In the genomic region with DNA sequence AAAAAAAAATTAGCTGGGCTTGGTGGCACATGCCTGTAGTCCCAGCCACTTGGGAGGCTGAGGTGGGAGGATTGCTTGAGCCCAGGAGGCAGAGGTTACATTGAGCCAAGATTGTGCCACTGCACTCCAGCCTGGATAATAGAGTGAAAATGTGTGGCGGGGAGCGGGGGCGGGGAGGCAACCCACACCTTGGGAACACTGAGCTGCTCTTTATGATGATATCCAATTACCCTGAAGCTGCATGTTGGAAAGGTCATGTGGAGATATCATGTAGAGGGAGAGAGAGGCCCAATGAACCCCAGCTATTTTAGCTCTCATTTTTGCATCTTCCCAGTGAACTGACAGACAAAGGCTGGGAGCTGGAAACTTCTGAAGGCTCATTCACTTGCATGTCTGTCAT, we compare ENCODE assay signal across 38 cellular contexts. TPM values are rescaled to one million over a fixed set of nuclear protein-coding genes. Genes with fewer than 3 reads are reported as not detected.
"Had no signal": no experiment of that assay in that cellular context is flagged by ENCODE, and none has a peak within 500 bp of the region (broad histone marks: within the 10 kb centered on the region; RNA-seq: fewer than 3 reads in every experiment).

No MANE protein-coding gene starts in this region.

- H3K9me3 ChIP-seq: adrenal gland, body of pancreas, colonic mucosa, esophagus squamous epithelium had no signal

- H3K36me3 Mint-ChIP-seq: activated CD4-positive, alpha-beta memory T cell treated with anti-CD3 and anti-CD28 coated beads for 36 hours; activated naive CD8-positive, alpha-beta T cell treated with anti-CD3 and anti-CD28 coated beads for 36 hours had no signal

- DNase-seq: activated CD4-positive, alpha-beta memory T cell treated with anti-CD3 and anti-CD28 coated beads for 36 hours; activated CD4-positive, alpha-beta T cell treated with anti-CD3 and anti-CD28 coated beads for 36 hours; activated CD4-positive, alpha-beta T cell treated with anti-CD3 and anti-CD28 coated beads, Interleukin-2, amount 10 ng/mL, durations not matched to agents 24 days and 14 days; activated CD4-positive, CD25-positive, alpha-beta regulatory T cell; activated CD4-positive, CD25-positive, alpha-beta regulatory T cell treated with anti-CD3 and anti-CD28 coated beads, Interleukin-2, amount 50 U/mL, for 72 hours; activated CD8-positive, alpha-beta T cell treated with anti-CD3 and anti-CD28 coated beads, Interleukin-2, amount 10 ng/mL, durations not matched to agents 7 days and 5 days; activated effector memory CD4-positive, alpha-beta T cell treated with anti-CD3 and anti-CD28 coated beads, Interleukin-2, amount 50 U/mL, for 16 hours; activated naive CD4-positive, alpha-beta T cell treated with anti-CD3 and anti-CD28 coated beads for 36 hours; activated naive CD8-positive, alpha-beta T cell treated with anti-CD3 and anti-CD28 coated beads for 36 hours; activated naive CD8-positive, alpha-beta T cell treated with anti-CD3 and anti-CD28 coated beads, Interleukin-2, amount 50 U/mL, for 24 hours; activated T-cell treated with anti-CD3 and anti-CD28 coated beads, Interleukin-2, amount 50 U/mL, for 48 hours; adrenal gland; amygdala; aorta; body of pancreas; central memory CD4-positive, alpha-beta T cell; cerebellar nuclear complex; colonic mucosa; effector CD8-positive, alpha-beta T cell; esophagus squamous epithelium; foreskin melanocyte; heart right ventricle; T-helper 2 cell had no signal

- ATAC-seq: activated CD4-positive, alpha-beta T cell treated with anti-CD3 and anti-CD28 coated beads for 36 hours; activated CD8-positive, alpha-beta T cell treated with anti-CD3 and anti-CD28 coated beads, Interleukin-2, amount 10 ng/mL, durations not matched to agents 7 days and 5 days; activated naive CD8-positive, alpha-beta T cell treated with anti-CD3 and anti-CD28 coated beads, Interleukin-2, amount 50 U/mL, for 24 hours; body of pancreas; gastroesophageal sphincter; heart right ventricle had no signal

- H3K27ac ChIP-seq: adrenal gland, body of pancreas, cardiac muscle cell, colonic mucosa, epithelial cell of prostate, esophagus squamous epithelium, gastroesophageal sphincter, heart right ventricle had no signal

- H3K36me3 ChIP-seq: adrenal gland, cardiac muscle cell, colonic mucosa, esophagus squamous epithelium, gastroesophageal sphincter, heart right ventricle had no signal

- H3K4me1 Mint-ChIP-seq: activated naive CD8-positive, alpha-beta T cell treated with anti-CD3 and anti-CD28 coated beads for 36 hours; activated naive CD8-positive, alpha-beta T cell treated with anti-CD3 and anti-CD28 coated beads, Interleukin-2, amount 50 U/mL, for 24 hours had no signal

- H3K4me3 ChIP-seq: adrenal gland, body of pancreas, cardiac muscle cell, colonic mucosa, esophagus squamous epithelium, gastroesophageal sphincter, heart right ventricle had no signal

- H3K4me1 ChIP-seq: adrenal gland, colonic mucosa, gastroesophageal sphincter, heart right ventricle had no signal

- H3K27me3 Mint-ChIP-seq: activated naive CD4-positive, alpha-beta T cell treated with anti-CD3 and anti-CD28 coated beads, Interleukin-2, amount 50 U/mL, for 24 hours had no signal

- H3K9me3 Mint-ChIP-seq: activated naive CD4-positive, alpha-beta T cell treated with anti-CD3 and anti-CD28 coated beads, Interleukin-2, amount 50 U/mL, for 24 hours; activated naive CD8-positive, alpha-beta T cell treated with anti-CD3 and anti-CD28 coated beads, Interleukin-2, amount 50 U/mL, for 24 hours; activated T-helper 2 cell treated with anti-CD3 and anti-CD28 coated beads, Interferon-gamma antibody, Interleukin-2, Interleukin-4, amounts not matched to agents 10 μg/mL and 5 μg/mL and 100 μg/mL, durations not matched to agents 14 hours and 24 hours and 36 hours had no signal

- H3K4me3 Mint-ChIP-seq: activated CD4-positive, alpha-beta memory T cell treated with anti-CD3 and anti-CD28 coated beads for 36 hours; activated CD4-positive, alpha-beta T cell treated with anti-CD3 and anti-CD28 coated beads for 36 hours; activated CD4-positive, alpha-beta T cell treated with anti-CD3 and anti-CD28 coated beads, Interleukin-2, amount 10 ng/mL, durations not matched to agents 24 days and 14 days; activated CD8-positive, alpha-beta T cell treated with anti-CD3 and anti-CD28 coated beads, Interleukin-2, amount 10 ng/mL, durations not matched to agents 7 days and 5 days; activated naive CD4-positive, alpha-beta T cell treated with anti-CD3 and anti-CD28 coated beads for 36 hours; activated naive CD4-positive, alpha-beta T cell treated with anti-CD3 and anti-CD28 coated beads, Interleukin-2, amount 50 U/mL, for 24 hours; activated naive CD8-positive, alpha-beta T cell treated with anti-CD3 and anti-CD28 coated beads for 36 hours; activated naive CD8-positive, alpha-beta T cell treated with anti-CD3 and anti-CD28 coated beads, Interleukin-2, amount 50 U/mL, for 24 hours; activated T-helper 1 cell treated with anti-CD3 and anti-CD28 coated beads, Interleukin-12 subunit alpha, Interleukin-12 subunit beta, Interleukin-2, Interleukin-4 antibody, amounts not matched to agents 30 ng/mL and 10 ng/mL and 1 ng/mL, durations not matched to agents 14 hours and 24 hours and 36 hours had no signal

- FAIRE-seq: endometrium, endothelial cell of umbilical vein had no signal

- H3K27ac Mint-ChIP-seq: activated CD4-positive, alpha-beta memory T cell treated with anti-CD3 and anti-CD28 coated beads for 36 hours; activated CD4-positive, alpha-beta T cell treated with anti-CD3 and anti-CD28 coated beads for 36 hours; activated CD4-positive, alpha-beta T cell treated with anti-CD3 and anti-CD28 coated beads, Interleukin-2, amount 10 ng/mL, durations not matched to agents 24 days and 14 days; activated CD8-positive, alpha-beta T cell treated with anti-CD3 and anti-CD28 coated beads, Interleukin-2, amount 10 ng/mL, durations not matched to agents 7 days and 5 days; activated naive CD4-positive, alpha-beta T cell treated with anti-CD3 and anti-CD28 coated beads for 36 hours; activated naive CD4-positive, alpha-beta T cell treated with anti-CD3 and anti-CD28 coated beads, Interleukin-2, amount 50 U/mL, for 24 hours; activated naive CD8-positive, alpha-beta T cell treated with anti-CD3 and anti-CD28 coated beads for 36 hours; activated naive CD8-positive, alpha-beta T cell treated with anti-CD3 and anti-CD28 coated beads, Interleukin-2, amount 50 U/mL, for 24 hours; activated T-helper 1 cell treated with anti-CD3 and anti-CD28 coated beads, Interleukin-12 subunit alpha, Interleukin-12 subunit beta, Interleukin-2, Interleukin-4 antibody, amounts not matched to agents 30 ng/mL and 10 ng/mL and 1 ng/mL, durations not matched to agents 14 hours and 24 hours and 36 hours; activated T-helper 2 cell treated with anti-CD3 and anti-CD28 coated beads, Interferon-gamma antibody, Interleukin-2, Interleukin-4, amounts not matched to agents 10 μg/mL and 5 μg/mL and 100 μg/mL, durations not matched to agents 14 hours and 24 hours and 36 hours had no signal

- H3K27me3 ChIP-seq: adrenal gland, body of pancreas, cardiac muscle cell, colonic mucosa had no signal

RNA-seq across cellular contexts. Expression of a gene that starts 48.3 kb away (rescaled TPM):
- total RNA-seq: activated CD4-positive, alpha-beta memory T cell treated with anti-CD3 and anti-CD28 coated beads for 36 hours; activated CD4-positive, alpha-beta T cell treated with anti-CD3 and anti-CD28 coated beads for 36 hours; activated CD4-positive, alpha-beta T cell treated with anti-CD3 and anti-CD28 coated beads, Interleukin-2, amount 10 ng/mL, durations not matched to agents 24 days and 14 days; activated CD8-positive, alpha-beta memory T cell treated with anti-CD3 and anti-CD28 coated beads for 36 hours; activated CD8-positive, alpha-beta T cell treated with anti-CD3 and anti-CD28 coated beads, Interleukin-2, amount 10 ng/mL, durations not matched to agents 7 days and 5 days; activated naive CD4-positive, alpha-beta T cell treated with anti-CD3 and anti-CD28 coated beads for 36 hours; activated naive CD8-positive, alpha-beta T cell treated with anti-CD3 and anti-CD28 coated beads for 36 hours; activated T-helper 1 cell treated with anti-CD3 and anti-CD28 coated beads, Interleukin-12 subunit alpha, Interleukin-12 subunit beta, Interleukin-2, Interleukin-4 antibody, amounts not matched to agents 30 ng/mL and 10 ng/mL and 1 ng/mL, durations not matched to agents 14 hours and 24 hours and 36 hours; activated T-helper 2 cell treated with anti-CD3 and anti-CD28 coated beads, Interferon-gamma antibody, Interleukin-2, Interleukin-4, amounts not matched to agents 10 μg/mL and 5 μg/mL and 100 μg/mL, durations not matched to agents 14 hours and 24 hours and 36 hours; aorta; dermis microvascular lymphatic vessel endothelial cell; endothelial cell of umbilical vein; fibroblast of lung; fibroblast of villous mesenchyme; gastroesophageal sphincter; glomerular endothelial cell; T-helper 1 cell treated with Interleukin-12 subunit alpha and Interleukin-12 subunit beta and Interleukin-4 antibody, amounts not matched to agents 30 ng/mL and 1 ng/mL, for 36 hours had no signal
- polyA plus RNA-seq: adrenal gland, aorta, cardiac muscle cell, endothelial cell of umbilical vein, esophagus, fibroblast of lung, heart right ventricle had no signal
